Comparison of ENCODE assay signal across 28 cellular contexts in genomic region chr11:75189075-75189474, GRCh38. TPM values are rescaled to one million over a fixed set of nuclear protein-coding genes. Genes with fewer than 3 reads are reported as not detected.
"Had no signal": no experiment of that assay in that cellular context is flagged by ENCODE, and none has a peak within 500 bp of the region (broad histone marks: within the 10 kb centered on the region; RNA-seq: fewer than 3 reads in every experiment).

No MANE protein-coding gene starts in this region.

- H3K36me3 ChIP-seq: ascending aorta had no signal

- H3K4me1 ChIP-seq: ascending aorta, body of pancreas had no signal

- H3K9me3 ChIP-seq: ascending aorta, body of pancreas had no signal

- H3K4me3 ChIP-seq: ascending aorta, body of pancreas, K562, SK-N-MC had no signal

- DNase-seq: activated CD4-positive, alpha-beta memory T cell treated with anti-CD3 and anti-CD28 coated beads for 36 hours; activated CD4-positive, alpha-beta T cell treated with anti-CD3 and anti-CD28 coated beads, Interleukin-2, amount 10 ng/mL, durations not matched to agents 7 days and 5 days; activated CD4-positive, CD25-positive, alpha-beta regulatory T cell; activated CD8-positive, alpha-beta memory T cell treated with anti-CD3 and anti-CD28 coated beads for 24 hours; activated effector memory CD4-positive, alpha-beta T cell treated with anti-CD3 and anti-CD28 coated beads, Interleukin-2, amount 50 U/mL, for 16 hours; activated naive CD4-positive, alpha-beta T cell treated with Interleukin-2 at 50 U/mL for 16 hours; activated T-cell treated with anti-CD3 and anti-CD28 coated beads, Interleukin-2, amount 50 U/mL, for 4 hours; Karpas-422; MM.1S; NCI-H1105; NCI-H1436; NCI-H1694 treated with DMSO at 0.1 percent for 48 hours; NCI-H2029 treated with DMSO at 0.1 percent for 48 hours; NCI-H510A treated with DMSO at 0.1 percent for 48 hours; NCI-H69; NK-92 treated with Interleukin-12 subunit alpha and Interleukin-12 subunit beta, amount 100 ng/mL, for 24 hours; RPMI8226; T-cell; T-helper 2 cell; T1000 had no signal

- H3K27ac ChIP-seq: ascending aorta, body of pancreas, SK-N-MC, VCaP had no signal

- H3K27me3 ChIP-seq: ascending aorta, body of pancreas had no signal

- ATAC-seq: activated naive CD4-positive, alpha-beta T cell treated with anti-CD3 and anti-CD28 coated beads, Interleukin-2, amount 50 U/mL, for 72 hours; activated T-cell treated with anti-CD3 and anti-CD28 coated beads, Interleukin-2, amount 50 U/mL, for 4 hours; body of pancreas; K562; Panc1; T-cell had no signal

RNA-seq across cellular contexts. Expression of gene SLCO2B1, which starts 38.2 kb away (rescaled TPM):
- total RNA-seq: activated CD4-positive, alpha-beta memory T cell treated with anti-CD3 and anti-CD28 coated beads for 36 hours; activated naive CD4-positive, alpha-beta T cell treated with anti-CD3 and anti-CD28 coated beads, Interleukin-2, amount 50 U/mL, for 72 hours; bronchial epithelial cell had no signal

RNA-seq across cellular contexts. Expression of gene TPBGL, which starts 51.5 kb away (rescaled TPM):
- total RNA-seq: ascending aorta, bronchial epithelial cell had no signal
